8 cellular contexts compared by ENCODE assay signal in genomic region chr6:102619585-102619984, GRCh38.
DNase-seq lines count a peak whose midpoint lies in the region; ATAC-seq and TF ChIP-seq lines count a peak whose summit lies in the region.

No MANE protein-coding gene starts in this region.

- no peaks in the 10 kb centered on the region for H3K27me3 ChIP-seq in testis
- H3K27me3 ChIP-seq in sigmoid colon, result no peaks in the 10 kb centered on the region

- peak; percentile 4 to 28 (median 8) for TF ChIP-seq CTCF in testis (IDR thresholded peaks at IDR 0.05)
- no peak for TF ChIP-seq CTCF in sigmoid colon (IDR thresholded peaks at IDR 0.05)

- no peak for TF ChIP-seq POLR2A in testis (IDR thresholded peaks at IDR 0.05)
- no peak for TF ChIP-seq POLR2A in sigmoid colon (IDR thresholded peaks at IDR 0.05)

- ATAC-seq in esophagus mucosa, result no peak

- WGBS in testis, 2 donors, result 14 to 22% methylated on average over 2 of the region's 2 CpGs
- WGBS in sigmoid colon, 2 donors, result 0 to 1% methylated on average over 2 of the region's 2 CpGs

- H3K4me1 ChIP-seq in testis (no peaks in the 10 kb centered on the region), sigmoid colon (no peaks in the 10 kb centered on the region)

- H3K9me3 ChIP-seq in testis (no peaks in the 10 kb centered on the region), sigmoid colon (no peaks in the 10 kb centered on the region)

- no peak overlapping the region for H3K27ac ChIP-seq in testis
- no peak overlapping the region for H3K27ac ChIP-seq in sigmoid colon

- H3K4me3 ChIP-seq in testis (no peak overlapping the region), sigmoid colon (no peak overlapping the region)

- H3K36me3 ChIP-seq in testis (ENCODE audit: low read depth, missing control alignments), result no peaks in the 10 kb centered on the region
- H3K36me3 ChIP-seq in sigmoid colon, result no peaks in the 10 kb centered on the region

- TF ChIP-seq EP300 in sigmoid colon (IDR thresholded peaks at IDR 0.05), result no peak

- intact Hi-C loops in testis (cut with DNase I; ENCODE audit: low total_unique reads) (no loop called here), sigmoid colon (cut with DNase I) (no loop called here)

- DNase-seq in SIG-M5 treated with dmso at 0.1 percent for 504 hours (lab: John Stamatoyannopoulos, UW; ENCODE audit: unreplicated experiment), result peak; percentile 19
- DNase-seq in SIG-M5 (lab: John Stamatoyannopoulos, UW), result no peak
- peak; percentile 18 for DNase-seq in NCI-H1694 (lab: John Stamatoyannopoulos, UW)
- peak; percentile 19 for DNase-seq in cerebellum (ENCODE audit: low spot score)
- DNase-seq in testis, result no peak
- DNase-seq in middle frontal gyrus (ENCODE audit: extremely low spot score, low spot score), result no peak
- no peak for DNase-seq in sigmoid colon

Comparison
In these comparisons a context has a peak if more than half of its experiments do, and no peak if none do; other contexts are left out.
1. DNase-seq: peak in SIG-M5 treated with dmso at 0.1 percent for 504 hours (single experiment), NCI-H1694 (single experiment) and cerebellum (single experiment); none in SIG-M5 (single experiment), testis (single experiment), middle frontal gyrus (single experiment) and sigmoid colon (single experiment).
2. CTCF ChIP-seq: peak in testis (3 of 3); none in sigmoid colon (0 of 4).